ENCODE assay signal across 1 cellular context in genomic region chr17:78214016-78214705, GRCh38.
A peak's percentile ranks its signal among the peaks of the same experiment; 100 is the strongest.
TF ChIP-seq lines count a peak whose summit lies in the region.

Gene BIRC5, plus strand, starts transcription at chr17:78214253. Its CDS starts 64 bp downstream, at chr17:78214317.

TF ChIP-seq in HEK293, 187 proteins besides CTCF, POLR2A, EP300 and RAD21 (continued from another document and continues in another):
- TF ChIP-seq, protein P1, sequence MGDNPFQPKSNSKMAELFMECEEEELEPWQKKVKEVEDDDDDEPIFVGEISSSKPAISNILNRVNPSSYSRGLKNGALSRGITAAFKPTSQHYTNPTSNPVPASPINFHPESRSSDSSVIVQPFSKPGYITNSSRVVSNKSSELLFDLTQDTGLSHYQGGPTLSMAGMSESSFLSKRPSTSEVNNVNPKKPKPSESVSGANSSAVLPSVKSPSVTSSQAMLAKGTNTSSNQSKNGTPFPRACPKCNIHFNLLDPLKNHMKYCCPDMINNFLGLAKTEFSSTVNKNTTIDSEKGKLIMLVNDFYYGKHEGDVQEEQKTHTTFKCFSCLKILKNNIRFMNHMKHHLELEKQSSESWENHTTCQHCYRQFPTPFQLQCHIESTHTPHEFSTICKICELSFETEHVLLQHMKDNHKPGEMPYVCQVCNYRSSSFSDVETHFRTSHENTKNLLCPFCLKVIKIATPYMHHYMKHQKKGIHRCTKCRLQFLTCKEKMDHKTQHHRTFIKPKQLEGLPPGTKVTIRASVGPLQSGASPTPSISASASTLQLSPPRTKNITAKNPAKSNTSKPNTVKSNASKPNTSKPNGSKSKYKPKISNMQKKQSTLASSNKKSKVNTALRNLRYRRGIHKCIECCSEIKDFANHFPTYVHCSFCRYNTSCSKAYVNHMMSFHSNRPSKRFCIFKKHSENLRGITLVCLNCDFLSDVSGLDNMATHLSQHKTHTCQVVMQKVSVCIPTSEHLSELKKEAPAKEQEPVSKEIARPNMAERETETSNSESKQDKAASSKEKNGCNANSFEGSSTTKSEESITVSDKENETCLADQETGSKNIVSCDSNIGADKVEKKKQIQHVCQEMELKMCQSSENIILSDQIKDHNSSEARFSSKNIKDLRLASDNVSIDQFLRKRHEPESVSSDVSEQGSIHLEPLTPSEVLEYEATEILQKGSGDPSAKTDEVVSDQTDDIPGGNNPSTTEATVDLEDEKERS (tag by site-specific recombination; IDR thresholded peaks at IDR 0.05) = no peak
- TF ChIP-seq GLIS1 (tag by site-specific recombination; IDR thresholded peaks at IDR 0.05) = peak; percentile 87
- TF ChIP-seq YY2 (tag by site-specific recombination; IDR thresholded peaks at IDR 0.05) = peak; percentile 91
- peak; percentile 53; the same call in 1 of the 2 replicates for TF ChIP-seq ZNF423 (tag by site-specific recombination; IDR thresholded peaks at IDR 0.05)
- no peak for TF ChIP-seq REST (tag by site-specific recombination; IDR thresholded peaks at IDR 0.05)
- TF ChIP-seq PBX3 (CRISPR knock-in tag; IDR thresholded peaks at IDR 0.05) = peak; percentile 85; the same call in 1 of the 2 replicates
- TF ChIP-seq ZNF529 (tag by site-specific recombination; IDR thresholded peaks at IDR 0.05; ENCODE audit: insufficient replicate concordance) = no peak
- peak; percentile 56; the same call in 1 of the 2 replicates for TF ChIP-seq ZNF843 (tag by site-specific recombination; IDR thresholded peaks at IDR 0.05)
- 0 out of 2 replicates have a peak, but pooled peaks have one; percentile 51 for TF ChIP-seq ZBTB17 (tag by site-specific recombination; IDR thresholded peaks at IDR 0.05)
- TF ChIP-seq ZNF148 (tag by site-specific recombination; IDR thresholded peaks at IDR 0.05; ENCODE audit: borderline replicate concordance) = no peak
- no peak for TF ChIP-seq ZNF623 (tag by site-specific recombination; IDR thresholded peaks at IDR 0.05)
- no peak for TF ChIP-seq ZNF48 (tag by site-specific recombination; IDR thresholded peaks at IDR 0.05)
- TF ChIP-seq ZNF654 (tag by site-specific recombination; IDR thresholded peaks at IDR 0.05; ENCODE audit: low read depth) = no peak
- no peak for TF ChIP-seq OVOL3 (tag by site-specific recombination; IDR thresholded peaks at IDR 0.05)
- TF ChIP-seq ZFP37 (tag by site-specific recombination; IDR thresholded peaks at IDR 0.05) = peak; percentile 74; the same call in 1 of the 2 replicates
- TF ChIP-seq, protein P2, sequence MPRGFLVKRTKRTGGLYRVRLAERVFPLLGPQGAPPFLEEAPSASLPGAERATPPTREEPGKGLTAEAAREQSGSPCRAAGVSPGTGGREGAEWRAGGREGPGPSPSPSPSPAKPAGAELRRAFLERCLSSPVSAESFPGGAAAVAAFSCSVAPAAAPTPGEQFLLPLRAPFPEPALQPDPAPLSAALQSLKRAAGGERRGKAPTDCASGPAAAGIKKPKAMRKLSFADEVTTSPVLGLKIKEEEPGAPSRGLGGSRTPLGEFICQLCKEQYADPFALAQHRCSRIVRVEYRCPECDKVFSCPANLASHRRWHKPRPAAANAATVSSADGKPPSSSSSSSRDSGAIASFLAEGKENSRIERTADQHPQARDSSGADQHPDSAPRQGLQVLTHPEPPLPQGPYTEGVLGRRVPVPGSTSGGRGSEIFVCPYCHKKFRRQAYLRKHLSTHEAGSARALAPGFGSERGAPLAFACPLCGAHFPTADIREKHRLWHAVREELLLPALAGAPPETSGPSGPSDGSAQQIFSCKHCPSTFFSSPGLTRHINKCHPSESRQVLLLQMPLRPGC (tag by site-specific recombination; IDR thresholded peaks at IDR 0.05) = peak; percentile 80
- TF ChIP-seq ZNF561 (tag by site-specific recombination; IDR thresholded peaks at IDR 0.05; ENCODE audit: borderline replicate concordance) = no peak
- TF ChIP-seq AEBP2 (tag by site-specific recombination; IDR thresholded peaks at IDR 0.05; ENCODE audit: borderline replicate concordance) = no peak
- TF ChIP-seq ZEB2 (tag by site-specific recombination; IDR thresholded peaks at IDR 0.05) = peak; percentile 53
- TF ChIP-seq ZBTB26 (tag by site-specific recombination; optimal IDR thresholded peaks at IDR 0.05) = peak; percentile 69
- TF ChIP-seq ZIC2 (tag by site-specific recombination; IDR thresholded peaks at IDR 0.05) = peak; percentile 74
- TF ChIP-seq ZNF785 (tag by site-specific recombination; IDR thresholded peaks at IDR 0.05) = no peak
- TF ChIP-seq ZNF624 (tag by site-specific recombination; IDR thresholded peaks at IDR 0.05) = no peak
- TF ChIP-seq, protein P3, sequence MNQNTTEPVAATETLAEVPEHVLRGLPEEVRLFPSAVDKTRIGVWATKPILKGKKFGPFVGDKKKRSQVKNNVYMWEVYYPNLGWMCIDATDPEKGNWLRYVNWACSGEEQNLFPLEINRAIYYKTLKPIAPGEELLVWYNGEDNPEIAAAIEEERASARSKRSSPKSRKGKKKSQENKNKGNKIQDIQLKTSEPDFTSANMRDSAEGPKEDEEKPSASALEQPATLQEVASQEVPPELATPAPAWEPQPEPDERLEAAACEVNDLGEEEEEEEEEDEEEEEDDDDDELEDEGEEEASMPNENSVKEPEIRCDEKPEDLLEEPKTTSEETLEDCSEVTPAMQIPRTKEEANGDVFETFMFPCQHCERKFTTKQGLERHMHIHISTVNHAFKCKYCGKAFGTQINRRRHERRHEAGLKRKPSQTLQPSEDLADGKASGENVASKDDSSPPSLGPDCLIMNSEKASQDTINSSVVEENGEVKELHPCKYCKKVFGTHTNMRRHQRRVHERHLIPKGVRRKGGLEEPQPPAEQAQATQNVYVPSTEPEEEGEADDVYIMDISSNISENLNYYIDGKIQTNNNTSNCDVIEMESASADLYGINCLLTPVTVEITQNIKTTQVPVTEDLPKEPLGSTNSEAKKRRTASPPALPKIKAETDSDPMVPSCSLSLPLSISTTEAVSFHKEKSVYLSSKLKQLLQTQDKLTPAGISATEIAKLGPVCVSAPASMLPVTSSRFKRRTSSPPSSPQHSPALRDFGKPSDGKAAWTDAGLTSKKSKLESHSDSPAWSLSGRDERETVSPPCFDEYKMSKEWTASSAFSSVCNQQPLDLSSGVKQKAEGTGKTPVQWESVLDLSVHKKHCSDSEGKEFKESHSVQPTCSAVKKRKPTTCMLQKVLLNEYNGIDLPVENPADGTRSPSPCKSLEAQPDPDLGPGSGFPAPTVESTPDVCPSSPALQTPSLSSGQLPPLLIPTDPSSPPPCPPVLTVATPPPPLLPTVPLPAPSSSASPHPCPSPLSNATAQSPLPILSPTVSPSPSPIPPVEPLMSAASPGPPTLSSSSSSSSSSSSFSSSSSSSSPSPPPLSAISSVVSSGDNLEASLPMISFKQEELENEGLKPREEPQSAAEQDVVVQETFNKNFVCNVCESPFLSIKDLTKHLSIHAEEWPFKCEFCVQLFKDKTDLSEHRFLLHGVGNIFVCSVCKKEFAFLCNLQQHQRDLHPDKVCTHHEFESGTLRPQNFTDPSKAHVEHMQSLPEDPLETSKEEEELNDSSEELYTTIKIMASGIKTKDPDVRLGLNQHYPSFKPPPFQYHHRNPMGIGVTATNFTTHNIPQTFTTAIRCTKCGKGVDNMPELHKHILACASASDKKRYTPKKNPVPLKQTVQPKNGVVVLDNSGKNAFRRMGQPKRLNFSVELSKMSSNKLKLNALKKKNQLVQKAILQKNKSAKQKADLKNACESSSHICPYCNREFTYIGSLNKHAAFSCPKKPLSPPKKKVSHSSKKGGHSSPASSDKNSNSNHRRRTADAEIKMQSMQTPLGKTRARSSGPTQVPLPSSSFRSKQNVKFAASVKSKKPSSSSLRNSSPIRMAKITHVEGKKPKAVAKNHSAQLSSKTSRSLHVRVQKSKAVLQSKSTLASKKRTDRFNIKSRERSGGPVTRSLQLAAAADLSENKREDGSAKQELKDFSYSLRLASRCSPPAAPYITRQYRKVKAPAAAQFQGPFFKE (tag by site-specific recombination; IDR thresholded peaks at IDR 0.05; ENCODE audit: borderline replicate concordance) = no peak
- TF ChIP-seq FEZF1 (tag by site-specific recombination; IDR thresholded peaks at IDR 0.05) = 0 out of 2 replicates have a peak, but pooled peaks have one; percentile 15
- TF ChIP-seq, protein P4, sequence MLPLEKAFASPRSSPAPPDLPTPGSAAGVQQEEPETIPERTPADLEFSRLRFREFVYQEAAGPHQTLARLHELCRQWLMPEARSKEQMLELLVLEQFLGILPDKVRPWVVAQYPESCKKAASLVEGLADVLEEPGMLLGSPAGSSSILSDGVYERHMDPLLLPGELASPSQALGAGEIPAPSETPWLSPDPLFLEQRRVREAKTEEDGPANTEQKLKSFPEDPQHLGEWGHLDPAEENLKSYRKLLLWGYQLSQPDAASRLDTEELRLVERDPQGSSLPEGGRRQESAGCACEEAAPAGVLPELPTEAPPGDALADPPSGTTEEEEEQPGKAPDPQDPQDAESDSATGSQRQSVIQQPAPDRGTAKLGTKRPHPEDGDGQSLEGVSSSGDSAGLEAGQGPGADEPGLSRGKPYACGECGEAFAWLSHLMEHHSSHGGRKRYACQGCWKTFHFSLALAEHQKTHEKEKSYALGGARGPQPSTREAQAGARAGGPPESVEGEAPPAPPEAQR (tag by site-specific recombination; IDR thresholded peaks at IDR 0.05) = no peak
- TF ChIP-seq ZNF211 (tag by site-specific recombination; IDR thresholded peaks at IDR 0.05; ENCODE audit: low read depth) = no peak
- no peak for TF ChIP-seq ZNF704 (tag by site-specific recombination; IDR thresholded peaks at IDR 0.05)
- no peak for TF ChIP-seq ZNF114 (tag by site-specific recombination; IDR thresholded peaks at IDR 0.05)
- TF ChIP-seq ZXDB (tag by site-specific recombination; IDR thresholded peaks at IDR 0.05) = no peak
- TF ChIP-seq KLF8 (tag by site-specific recombination; IDR thresholded peaks at IDR 0.05) = peak; percentile 99
